ENCODE assay signal across 17 cellular contexts in genomic region chr1:101382135-101382534, GRCh38.
DNase-seq lines count a peak whose midpoint lies in the region; ATAC-seq and TF ChIP-seq lines count a peak whose summit lies in the region.
"Had no signal": no experiment of that assay in that cellular context is flagged by ENCODE, and none has a peak within 500 bp of the region (broad histone marks: within the 10 kb centered on the region; RNA-seq: fewer than 3 reads in every experiment).

No MANE protein-coding gene starts in this region.

- H3K36me3 ChIP-seq in H7 (replicated peaks; ENCODE audit: control insufficient read depth, insufficient read depth, low read length) = no peaks in the 10 kb centered on the region
- H3K36me3 ChIP-seq in iPS DF 6.9 (ENCODE audit: control insufficient read depth, insufficient read depth, low read length) = no peaks in the 10 kb centered on the region
- H3K36me3 ChIP-seq in upper lobe of right lung = no peaks in the 10 kb centered on the region

- TF ChIP-seq CTCF in upper lobe of right lung (IDR thresholded peaks at IDR 0.05) (no peak), foreskin fibroblast (IDR thresholded peaks at IDR 0.05; ENCODE audit: low read depth, low read length) (no peak)

- no CpG with 5 or more reads among the region's 3 CpGs for WGBS in iPS DF 6.9 (ENCODE audit: insufficient coverage, insufficient read length)

- H3K9me3 ChIP-seq in iPS DF 6.9 (ENCODE audit: control insufficient read depth, insufficient read depth, low read length) = no peaks in the 10 kb centered on the region
- no peaks in the 10 kb centered on the region for H3K9me3 ChIP-seq in upper lobe of right lung

- H3K4me3 ChIP-seq in H7 (ENCODE audit: insufficient read depth, low read depth, low read length) (no peak overlapping the region), iPS DF 6.9 (ENCODE audit: low read length) (no peak overlapping the region), upper lobe of right lung (no peak overlapping the region), foreskin fibroblast (ENCODE audit: low read depth in 1 of 2, low read length in 2 of 2) (no peak overlapping the region)

- ATAC-seq in upper lobe of right lung = peak; percentile 81
- ATAC-seq: PC-3 had no signal

- H3K27ac ChIP-seq in iPS DF 6.9 (ENCODE audit: low read length) = no peak overlapping the region
- no peak overlapping the region for H3K27ac ChIP-seq in upper lobe of right lung
- no peak overlapping the region for H3K27ac ChIP-seq in caudate nucleus (ENCODE audit: low read depth, low read length)
- H3K27ac ChIP-seq: RWPE1 had no signal

- H3K4me1 ChIP-seq in iPS DF 6.9 (ENCODE audit: control insufficient read depth, insufficient read depth, low read length) (no peaks in the 10 kb centered on the region), upper lobe of right lung (no peaks in the 10 kb centered on the region)

- DNase-seq in H7 (peak; percentile 4), SK-N-DZ (ENCODE audit: low spot score) (peak; percentile 10), iPS DF 6.9 (ENCODE audit: low read depth, low spot score) (peak; percentile 22), upper lobe of right lung (no peak), caudate nucleus (lab: John Stamatoyannopoulos, UW) (no peak), foreskin fibroblast (no peak)
- no peak for DNase-seq in activated CD4-positive, alpha-beta T cell treated with anti-CD3 and anti-CD28 coated beads, Interleukin-2, amount 50 U/mL, for 4 hours
- DNase-seq: C1 segment of cervical spinal cord, DMS 273 treated with DMSO at 0.1 percent for 48 hours, IMR-90, MV-4-11, NCI-H1417, NCI-H187 treated with DMSO at 0.1 percent for 48 hours, NCI-H2171 treated with DMSO at 0.1 percent for 48 hours, NCI-H446 treated with DMSO at 0.1 percent for 48 hours, PC-3 had no signal

- H3K27me3 ChIP-seq in H7 (ENCODE audit: control insufficient read depth, insufficient read depth, low read length) (no peaks in the 10 kb centered on the region), iPS DF 6.9 (ENCODE audit: control insufficient read depth, insufficient read depth, low read length) (no peaks in the 10 kb centered on the region), upper lobe of right lung (no peaks in the 10 kb centered on the region)

- intact Hi-C loops in upper lobe of right lung (cut with DNase I) = no loop called here

Comparison
In these comparisons a context has a peak if more than half of its experiments do, and no peak if none do; other contexts are left out.
1. DNase-seq: peak in H7 (single experiment), SK-N-DZ (single experiment) and iPS DF 6.9 (single experiment); none in upper lobe of right lung (single experiment), activated CD4-positive, alpha-beta T cell treated with anti-CD3 and anti-CD28 coated beads, Interleukin-2, amount 50 U/mL, for 4 hours (0 of 2), caudate nucleus (0 of 61) and foreskin fibroblast (0 of 2).